16 cellular contexts compared by ENCODE assay signal in genomic region chr2:78699696-78700095, GRCh38.
DNase-seq lines count a peak whose midpoint lies in the region; ATAC-seq and TF ChIP-seq lines count a peak whose summit lies in the region.
"Had no signal": no experiment of that assay in that cellular context is flagged by ENCODE, and none has a peak within 500 bp of the region (broad histone marks: within the 10 kb centered on the region; RNA-seq: fewer than 3 reads in every experiment).

No MANE protein-coding gene starts in this region.

- H3K36me3 ChIP-seq in osteoblast (ENCODE audit: insufficient read depth, low read length) = no peaks in the 10 kb centered on the region
- H3K36me3 ChIP-seq: BLaER1 had no signal

- no peaks in the 10 kb centered on the region for H3K4me1 ChIP-seq in osteoblast (ENCODE audit: insufficient read depth, low read length)
- H3K4me1 ChIP-seq: BLaER1 had no signal

- no peaks in the 10 kb centered on the region for H4K20me1 ChIP-seq in osteoblast (ENCODE audit: insufficient read depth, low read length)
- H4K20me1 ChIP-seq: BLaER1 had no signal

- H3K27ac ChIP-seq in osteoblast (ENCODE audit: low read depth, low read length) = no peak overlapping the region
- H3K27ac ChIP-seq: BLaER1, GM23248 had no signal

- no peak overlapping the region for H3K4me3 ChIP-seq in osteoblast (ENCODE audit: insufficient read depth, low read length)
- H3K4me3 ChIP-seq: BLaER1, GM23248 had no signal

- no peak overlapping the region for H2AFZ ChIP-seq in osteoblast (ENCODE audit: low read length)
- H2AFZ ChIP-seq: GM23248 had no signal

- ATAC-seq in HG03565 (IDR thresholded peaks at IDR 0.05; ENCODE audit: unreplicated experiment) (no peak), GM21423 (IDR thresholded peaks at IDR 0.05; ENCODE audit: unreplicated experiment) (no peak), HG03520 (IDR thresholded peaks at IDR 0.05; ENCODE audit: unreplicated experiment) (no peak)

- DNase-seq in H4 (ENCODE audit: low spot score) (peak; percentile 76), astrocyte of the hippocampus (ENCODE audit: low read depth, low spot score) (peak; percentile 32), osteoblast (ENCODE audit: insufficient read length, low spot score, missing footprints) (peak; percentile 64)
- no peak for DNase-seq in activated CD4-positive, alpha-beta T cell treated with anti-CD3 and anti-CD28 coated beads, Interleukin-2, amount 50 U/mL, for 4 hours
- DNase-seq: AML-193; CD8-positive, alpha-beta memory T cell; DMS53; GF-D8; GM23248; H9; IMR-90; KBM-7 had no signal

- no peaks in the 10 kb centered on the region for H3K79me2 ChIP-seq in osteoblast (ENCODE audit: insufficient read depth, low read length)

- no peak for TF ChIP-seq CTCF in osteoblast (IDR thresholded peaks at IDR 0.05; ENCODE audit: extremely low read depth, low read depth, low read length)

- no peak overlapping the region for H3K4me2 ChIP-seq in osteoblast (ENCODE audit: insufficient read depth, low read length)
- H3K4me2 ChIP-seq: BLaER1 had no signal

- no peaks in the 10 kb centered on the region for H3K9me3 ChIP-seq in osteoblast (ENCODE audit: low read depth, low read length)
- H3K9me3 ChIP-seq: BLaER1 had no signal

- H3K27me3 ChIP-seq in osteoblast (ENCODE audit: insufficient read depth, low read length) = no peaks in the 10 kb centered on the region
- H3K27me3 ChIP-seq: BLaER1 had no signal

Comparison
In these comparisons a context has a peak if more than half of its experiments do, and no peak if none do; other contexts are left out.
1. DNase-seq: peak in H4 (single experiment), astrocyte of the hippocampus (single experiment) and osteoblast (single experiment); none in activated CD4-positive, alpha-beta T cell treated with anti-CD3 and anti-CD28 coated beads, Interleukin-2, amount 50 U/mL, for 4 hours (0 of 2).